8 cellular contexts compared by ENCODE assay signal in the genomic region with DNA sequence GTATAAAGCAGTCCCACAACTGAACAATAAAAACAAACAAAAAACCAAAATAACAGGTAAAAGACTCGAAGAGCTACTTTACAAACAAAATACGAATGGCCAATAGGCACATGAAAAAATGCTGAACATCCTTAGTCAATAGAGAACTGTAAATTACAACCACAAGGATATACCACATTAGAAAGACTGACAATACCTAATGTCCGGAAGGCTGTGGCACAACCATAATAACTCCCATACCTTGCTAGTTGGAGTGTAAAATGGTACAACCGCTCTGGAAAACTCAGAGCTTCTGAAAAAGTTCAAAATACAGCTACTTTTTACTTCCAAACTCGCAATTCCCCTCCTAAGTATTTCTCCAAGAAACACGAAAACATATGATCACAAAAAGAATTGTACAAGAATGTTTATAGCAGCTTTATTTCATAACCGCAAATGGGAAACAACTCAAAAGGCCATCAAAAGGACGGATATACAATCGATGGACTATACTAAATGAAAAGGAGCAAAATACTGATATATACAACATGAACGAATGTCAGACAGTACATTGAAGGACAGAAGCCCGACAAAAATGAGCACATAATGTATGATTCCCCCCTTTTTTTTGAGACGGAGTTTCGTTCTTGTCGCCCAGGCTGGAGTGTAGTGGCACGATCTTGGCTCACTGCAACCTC. TPM values are rescaled to one million over a fixed set of nuclear protein-coding genes. Genes with fewer than 3 reads are reported as not detected.
DNase-seq lines count a peak whose midpoint lies in the region; ATAC-seq and TF ChIP-seq lines count a peak whose summit lies in the region.

No MANE protein-coding gene starts in this region.

- ATAC-seq in HG03565 (IDR thresholded peaks at IDR 0.05; ENCODE audit: unreplicated experiment) = no peak
- no peak for ATAC-seq in HG02981 (IDR thresholded peaks at IDR 0.05; ENCODE audit: unreplicated experiment)

- no peaks in the 10 kb centered on the region for H3K27me3 Mint-ChIP-seq in IgD-negative memory B cell

- H3K4me1 ChIP-seq in A673 (ENCODE audit: insufficient read depth, low read length, poor library complexity, severe bottlenecking) (peaks cover 20% of the 10 kb centered on the region), mucosa of stomach (ENCODE audit: control insufficient read depth, insufficient read depth, low read length) (peaks cover 10% of the 10 kb centered on the region)

- peak overlapping the region; percentile 96 for H3K9ac ChIP-seq in mucosa of stomach (ENCODE audit: low read length)

- H3K9me3 ChIP-seq in A673 (ENCODE audit: low read depth, low read length, poor library complexity, severe bottlenecking) (no peaks in the 10 kb centered on the region), mucosa of stomach (ENCODE audit: control insufficient read depth, low read length) (no peaks in the 10 kb centered on the region)

- intact Hi-C loops in A673 (cut with micrococcal nuclease; ENCODE audit: unreplicated experiment) = loop anchor here (5.0 to 10.0 kb wide), 4 partner anchors 58 to 640 kb away; a partner anchor contains a TSS

- BruUV-seq in A673 (replicated peaks; lab: Mats Ljungman, UMichigan) = no TSS peak

- H3K4me3 Mint-ChIP-seq in IgD-negative memory B cell = peak overlapping the region; percentile 93 to 99 (median 98)

- H3K9me3 Mint-ChIP-seq in IgD-negative memory B cell = no peaks in the 10 kb centered on the region

- CTCF ChIA-PET in A673 (lab: Charles Lee) = no interaction called here

- peak overlapping the region; percentile 98 to 100 (median 99) for H3K27ac Mint-ChIP-seq in IgD-negative memory B cell

- H3K36me3 ChIP-seq in A673 (ENCODE audit: insufficient read depth, low read length, poor library complexity, severe bottlenecking) (no peaks in the 10 kb centered on the region), mucosa of stomach (ENCODE audit: control insufficient read depth, insufficient read depth, low read length) (no peaks in the 10 kb centered on the region)

- DNase-seq in A673 (ENCODE audit: low spot score) (no peak), cardiac fibroblast (ENCODE audit: low read depth in 2 of 2) (peak in 1 of 2 donors; percentile 9), D341Med (ENCODE audit: low spot score) (no peak)
- DNase-seq in activated CD4-positive, alpha-beta T cell treated with anti-CD3 and anti-CD28 coated beads for 1 hour = no peak

- H3K27me3 ChIP-seq in A673 (replicated peaks; ENCODE audit: insufficient read depth, low read depth, low read length, poor library complexity) (no peaks in the 10 kb centered on the region), mucosa of stomach (ENCODE audit: control insufficient read depth, insufficient read depth, low read length) (no peaks in the 10 kb centered on the region)

- peaks cover 16 to 31% (median 26%) of the 10 kb centered on the region in 3 donors for H3K4me1 Mint-ChIP-seq in IgD-negative memory B cell

- H3K4me3 ChIP-seq in A673 (ENCODE audit: low read depth, low read length, poor library complexity, severe bottlenecking) (peak overlapping the region; percentile 91), cardiac fibroblast (replicated peaks in 1 of 2; ENCODE audit: low read depth in 2 of 2, low read length in 2 of 2) (peak overlapping the region; percentile 71 to 90), mucosa of stomach (ENCODE audit: low read length) (peak overlapping the region; percentile 97)

- no peak for TF ChIP-seq CTCF in A673 (conservative IDR thresholded peaks at IDR 0.05; ENCODE audit: low read depth, low read length)
- TF ChIP-seq CTCF in cardiac fibroblast (IDR thresholded peaks at IDR 0.05; ENCODE audit: low read depth, low read length) = no peak

- H3K36me3 Mint-ChIP-seq in IgD-negative memory B cell = no peaks in the 10 kb centered on the region

- POLR2A ChIA-PET in A673 (lab: Charles Lee; ENCODE audit: low non-redundant PET) = no interaction called here

- H3K27ac ChIP-seq in A673 (ENCODE audit: low read depth, low read length, poor library complexity, severe bottlenecking) = peak overlapping the region; percentile 99

RNA-seq across cellular contexts. Expression of a gene that starts 2.3 kb away (rescaled TPM):
- 32.2 and 34.8 TPM in 2 replicates for total RNA-seq in A673 (2021)
- 55.0 TPM for polyA plus RNA-seq in IgD-negative memory B cell

RNA-seq across cellular contexts. Expression of a gene that starts 3.3 kb away (rescaled TPM):
- total RNA-seq in A673 (2021) = 42.2 and 51.8 TPM in 2 replicates
- polyA plus RNA-seq in IgD-negative memory B cell = 15.3 TPM

RNA-seq across cellular contexts. Expression of a gene that starts 20.0 kb away (rescaled TPM):
- total RNA-seq in A673 (2021) = 10.0 and 15.8 TPM in 2 replicates
- not detected for polyA plus RNA-seq in IgD-negative memory B cell

RNA-seq across cellular contexts. Expression of a gene that starts 32.5 kb away (rescaled TPM):
- 0.15 and 0.24 TPM in 2 replicates for total RNA-seq in A673 (2021)
- not detected for polyA plus RNA-seq in IgD-negative memory B cell

RNA-seq across cellular contexts. Expression of a gene that starts 34.3 kb away (rescaled TPM):
- 3.5 and 5.9 TPM in 2 replicates for total RNA-seq in A673 (2021)
- polyA plus RNA-seq in IgD-negative memory B cell = not detected
